ENCODE assay signal across 9 cellular contexts in genomic region chr11:61947486-61948210, GRCh38. TPM values are rescaled to one million over a fixed set of nuclear protein-coding genes. Genes with fewer than 3 reads are reported as not detected.
A peak's percentile ranks its signal among the peaks of the same experiment; 100 is the strongest.
DNase-seq lines count a peak whose midpoint lies in the region; ATAC-seq and TF ChIP-seq lines count a peak whose summit lies in the region.
"Had no signal": no experiment of that assay in that cellular context is flagged by ENCODE, and none has a peak within 500 bp of the region (broad histone marks: within the 10 kb centered on the region; RNA-seq: fewer than 3 reads in every experiment).

No MANE protein-coding gene starts in this region.

- peak overlapping the region in 4 of 6 donors; percentile 7 to 64 (median 22) for H3K27ac Mint-ChIP-seq in naive B cell

- no peak overlapping the region for H3K4me3 Mint-ChIP-seq in naive B cell

- TF ChIP-seq CTCF in epithelial cell of proximal tubule (conservative IDR thresholded peaks at IDR 0.05; ENCODE audit: low read depth, low read length), result peak; percentile 99

- H3K27ac ChIP-seq in substantia nigra (ENCODE audit: low read depth, low read length, poor library complexity, severe bottlenecking), result peak overlapping the region; percentile 80

- H3K36me3 Mint-ChIP-seq in naive B cell, result no peaks in the 10 kb centered on the region

- ATAC-seq in naive B cell (ENCODE audit: low read depth in 2 of 2), result peak; percentile 76 to 85

- DNase-seq in DMS114 treated with DMSO at 0.1 percent for 48 hours (lab: John Stamatoyannopoulos, UW; ENCODE audit: unreplicated experiment) (peak; percentile 63), Kasumi-1 (lab: John Stamatoyannopoulos, UW) (peak; percentile 75 to 85), OCI-M2 (lab: John Stamatoyannopoulos, UW; ENCODE audit: unreplicated experiment) (peak; percentile 50), activated T-cell treated with anti-CD3 and anti-CD28 coated beads for 24 hours (ENCODE audit: low read depth) (peak; percentile 48), epithelial cell of proximal tubule (ENCODE audit: low read depth) (no peak), naive B cell (peak; percentile 63), substantia nigra (lab: John Stamatoyannopoulos, UW) (peak in 44 of 49 donors; percentile 26 to 93 (median 79)), mesenteric fat pad (ENCODE audit: low spot score) (no peak)

- no peak overlapping the region for H3K4me3 ChIP-seq in epithelial cell of proximal tubule (ENCODE audit: low read depth, low read length)

- no peaks in the 10 kb centered on the region for H3K9me3 Mint-ChIP-seq in naive B cell

- peaks cover 8 to 11% (median 8%) of the 10 kb centered on the region in 3 donors for H3K4me1 Mint-ChIP-seq in naive B cell

- H3K27me3 Mint-ChIP-seq in naive B cell, result peaks cover 0 to 13% (median 5%) of the 10 kb centered on the region in 3 donors

RNA-seq across cellular contexts. Expression of gene BEST1, which starts 2.5 kb away (rescaled TPM):
- total RNA-seq in epithelial cell of proximal tubule (0.12 TPM in 1 of 2 replicates, not detected in the other), mesenteric fat pad (13.2 TPM)
- polyA plus RNA-seq in naive B cell (ENCODE audit: low read depth in 6 of 6), result 1 to 10 TPM; 1.4 to 3.3 (median 2.6) TPM
- total RNA-seq: activated CD8-positive, alpha-beta memory T cell treated with anti-CD3 and anti-CD28 coated beads for 36 hours had no signal

RNA-seq across cellular contexts. Expression of gene FTH1, which starts 19.8 kb away (rescaled TPM):
- total RNA-seq in epithelial cell of proximal tubule (518 and 789 TPM in 2 replicates), mesenteric fat pad (7,690 TPM)
- 1,000 to 10,000 TPM; 4,039 to 5,068 (median 4,261) TPM for polyA plus RNA-seq in naive B cell (ENCODE audit: low read depth in 6 of 6)

RNA-seq across cellular contexts. Expression of gene RAB3IL1, which starts 30.3 kb away (rescaled TPM):
- total RNA-seq in epithelial cell of proximal tubule (0.12 and 0.22 TPM in 2 replicates), mesenteric fat pad (36.5 TPM)
- not detected for polyA plus RNA-seq in naive B cell (ENCODE audit: low read depth in 6 of 6)
- total RNA-seq: activated CD8-positive, alpha-beta memory T cell treated with anti-CD3 and anti-CD28 coated beads for 36 hours had no signal

RNA-seq across cellular contexts. Expression of gene FADS3, which starts 56.3 kb away (rescaled TPM):
- 40.7 and 48.0 TPM in 2 replicates for total RNA-seq in epithelial cell of proximal tubule
- 10 to 100 TPM; 27.6 to 41.3 (median 34.4) TPM for polyA plus RNA-seq in naive B cell (ENCODE audit: low read depth in 6 of 6)
- 387 TPM for total RNA-seq in mesenteric fat pad

Comparison
In these comparisons a context has a peak if more than half of its experiments do, and no peak if none do; other contexts are left out.
1. DNase-seq: peak in DMS114 treated with DMSO at 0.1 percent for 48 hours (single experiment), Kasumi-1 (2 of 2), OCI-M2 (single experiment), activated T-cell treated with anti-CD3 and anti-CD28 coated beads for 24 hours (single experiment), naive B cell (single experiment) and substantia nigra (44 of 49); none in epithelial cell of proximal tubule (single experiment) and mesenteric fat pad (single experiment).
2. RNA of gene BEST1, which starts 2.5 kb away (total RNA-seq): 13.2 TPM in mesenteric fat pad (single experiment); 0.12 TPM in epithelial cell of proximal tubule; every median in the first group is over 10 times any median in the second.
3. RNA of gene RAB3IL1, which starts 30.3 kb away (total RNA-seq): 36.5 TPM in mesenteric fat pad (single experiment); 0.12 to 0.22 TPM in epithelial cell of proximal tubule; every median in the first group is over 10 times any median in the second.